1 cellular context compared by ENCODE assay signal in genomic region chr1:208781391-208782035, GRCh38.
TF ChIP-seq lines count a peak whose summit lies in the region.

No MANE protein-coding gene starts in this region.

TF ChIP-seq in H1, 55 proteins besides CTCF, POLR2A, EP300 and RAD21 (continued from another document):
- TF ChIP-seq KDM1A (IDR thresholded peaks at IDR 0.05; ENCODE audit: borderline replicate concordance, low read length) = no peak
- no peak for TF ChIP-seq SRF (IDR thresholded peaks at IDR 0.05; ENCODE audit: low read depth, low read length)
- TF ChIP-seq RFX5 (IDR thresholded peaks at IDR 0.05; ENCODE audit: borderline replicate concordance, low read depth, low read length) = no peak
- no peak for TF ChIP-seq CREB1 (IDR thresholded peaks at IDR 0.05)
- TF ChIP-seq ASH2L (IDR thresholded peaks at IDR 0.05; ENCODE audit: low read length) = peak; percentile 45
- peak; percentile 76; the same call in 1 of the 2 replicates for TF ChIP-seq TCF12 (IDR thresholded peaks at IDR 0.05; ENCODE audit: low read depth, low read length)
